11 cellular contexts compared by ENCODE assay signal in the genomic region with DNA sequence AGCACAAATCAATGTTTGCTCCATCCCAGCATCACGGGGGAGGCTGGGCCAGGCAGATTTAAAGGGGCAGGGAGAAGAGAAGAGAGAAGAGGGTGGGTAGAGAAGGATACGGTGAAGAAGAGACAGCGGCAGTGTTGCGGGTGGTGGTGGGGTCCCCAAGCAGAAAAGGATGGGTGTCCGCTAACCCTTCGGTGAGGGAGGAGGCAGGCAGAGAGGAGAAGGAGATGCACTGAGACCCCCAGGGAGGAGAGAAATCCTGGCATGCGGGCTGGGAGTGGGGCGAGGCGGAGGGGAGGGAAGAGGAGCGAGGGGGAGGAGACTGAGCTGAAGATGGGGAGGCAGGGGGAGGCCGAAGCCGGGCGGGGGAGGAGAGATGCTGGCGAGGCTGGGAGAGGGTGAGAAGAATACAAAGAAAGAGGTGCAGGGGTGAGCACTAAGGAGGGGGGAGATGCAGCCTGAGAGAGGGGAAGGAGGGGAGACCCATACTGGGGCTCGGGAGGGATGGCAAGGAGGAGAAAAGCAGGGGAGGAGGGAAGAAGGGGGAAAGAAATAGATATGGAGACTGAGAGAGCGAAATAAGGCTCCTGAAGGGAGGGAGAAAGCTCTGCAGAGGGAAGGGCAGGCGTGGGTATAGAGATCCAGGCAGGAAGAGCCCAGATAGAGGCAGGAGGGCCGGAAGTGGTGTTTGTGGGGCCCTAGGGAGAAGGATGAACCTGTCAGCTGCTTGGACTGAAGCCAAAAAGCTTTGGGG. TPM values are rescaled to one million over a fixed set of nuclear protein-coding genes. Genes with fewer than 3 reads are reported as not detected.
DNase-seq lines count a peak whose midpoint lies in the region; ATAC-seq, FAIRE-seq and TF ChIP-seq lines count a peak whose summit lies in the region.
"Had no signal": no experiment of that assay in that cellular context is flagged by ENCODE, and none has a peak within 500 bp of the region (broad histone marks: within the 10 kb centered on the region; RNA-seq: fewer than 3 reads in every experiment).

Gene JPH4, minus strand, starts transcription at position 231 of the 751 bp plus-strand sequence. CDS start 1,337 bp downstream, outside the sequence.

- H3K4me1 ChIP-seq in iPS-18a (ENCODE audit: control insufficient read depth, low read depth, low read length) (peaks cover 10% of the 10 kb centered on the region), stomach (peaks cover 23 to 30% (median 26%) of the 10 kb centered on the region in 4 donors), HAP-1 (no peaks in the 10 kb centered on the region)

- no peaks in the 10 kb centered on the region for H3K36me3 Mint-ChIP-seq in activated CD8-positive, alpha-beta T cell treated with anti-CD3 and anti-CD28 coated beads, Interleukin-2, amount 10 ng/mL, durations not matched to agents 7 days and 5 days (ENCODE audit: low read depth)
- no peaks in the 10 kb centered on the region for H3K36me3 Mint-ChIP-seq in activated CD8-positive, alpha-beta T cell treated with anti-CD3 and anti-CD28 coated beads for 36 hours (ENCODE audit: low read depth)

- no peak within 1 kb of the TSS for H3K4me3 Mint-ChIP-seq in activated CD8-positive, alpha-beta T cell treated with anti-CD3 and anti-CD28 coated beads, Interleukin-2, amount 10 ng/mL, durations not matched to agents 7 days and 5 days
- no peak within 1 kb of the TSS for H3K4me3 Mint-ChIP-seq in activated CD8-positive, alpha-beta T cell treated with anti-CD3 and anti-CD28 coated beads for 36 hours

- WGBS in stomach, 5 donors = 23 to 30% (median 27%) methylated on average over 18 of the region's 18 CpGs

- in situ Hi-C loops in HAP-1 (cut with MboI; ENCODE audit: low sequenced_read_pairs) = no loop called here

- H3K27ac ChIP-seq in iPS-18a (ENCODE audit: low read length) (no peak within 1 kb of the TSS), stomach (no peak within 1 kb of the TSS)

- no peaks in the 10 kb centered on the region for H3K9me3 Mint-ChIP-seq in activated CD8-positive, alpha-beta T cell treated with anti-CD3 and anti-CD28 coated beads, Interleukin-2, amount 10 ng/mL, durations not matched to agents 7 days and 5 days (ENCODE audit: insufficient read depth)
- no peaks in the 10 kb centered on the region for H3K9me3 Mint-ChIP-seq in activated CD8-positive, alpha-beta T cell treated with anti-CD3 and anti-CD28 coated beads for 36 hours
- H3K9me3 Mint-ChIP-seq: IgD-negative memory B cell had no signal

- CTCF ChIA-PET in activated CD8-positive, alpha-beta T cell treated with anti-CD3 and anti-CD28 coated beads, Interleukin-2, amount 10 ng/mL, durations not matched to agents 7 days and 5 days (lab: Charles Lee) = interaction anchor here (0.8 kb wide), 1 partner anchor 53 kb away, joined by 3 read pairs; no protein-coding TSS in a partner anchor
- CTCF ChIA-PET in activated CD8-positive, alpha-beta T cell treated with anti-CD3 and anti-CD28 coated beads for 36 hours (lab: Charles Lee) = interaction anchor here (1.0 kb wide), 1 partner anchor 10 kb away, joined by 3 read pairs; no protein-coding TSS in a partner anchor

- TF ChIP-seq CTCF in activated CD8-positive, alpha-beta T cell treated with anti-CD3 and anti-CD28 coated beads for 36 hours (IDR thresholded peaks at IDR 0.05) = no peak
- TF ChIP-seq CTCF in stomach (IDR thresholded peaks at IDR 0.05) = no peak

- peaks cover 11% of the 10 kb centered on the region for H3K4me1 Mint-ChIP-seq in activated CD8-positive, alpha-beta T cell treated with anti-CD3 and anti-CD28 coated beads, Interleukin-2, amount 10 ng/mL, durations not matched to agents 7 days and 5 days (ENCODE audit: low read depth)
- peaks cover 12% of the 10 kb centered on the region for H3K4me1 Mint-ChIP-seq in activated CD8-positive, alpha-beta T cell treated with anti-CD3 and anti-CD28 coated beads for 36 hours (ENCODE audit: low read depth)

- no peak for TF ChIP-seq EP300 in stomach (IDR thresholded peaks at IDR 0.05)

- intact Hi-C loops in activated CD8-positive, alpha-beta T cell treated with anti-CD3 and anti-CD28 coated beads for 36 hours (cut with micrococcal nuclease) = no loop called here
- intact Hi-C loops in stomach (cut with DNase I; ENCODE audit: low total_unique reads) = no loop called here

- H3K27me3 ChIP-seq in iPS-18a (ENCODE audit: control insufficient read depth, insufficient read depth, low read length) (peaks cover 11% of the 10 kb centered on the region), stomach (peaks cover 29 to 88% (median 39%) of the 10 kb centered on the region in 3 donors), HAP-1 (ENCODE audit: low read depth) (no peaks in the 10 kb centered on the region)

- H3K27ac Mint-ChIP-seq in activated CD8-positive, alpha-beta T cell treated with anti-CD3 and anti-CD28 coated beads, Interleukin-2, amount 10 ng/mL, durations not matched to agents 7 days and 5 days = no peak within 1 kb of the TSS
- H3K27ac Mint-ChIP-seq in activated CD8-positive, alpha-beta T cell treated with anti-CD3 and anti-CD28 coated beads for 36 hours = no peak within 1 kb of the TSS

- H3K4me3 ChIP-seq in iPS-18a (ENCODE audit: low read length) (peak within 1 kb of the TSS; percentile 54), stomach (peak within 1 kb of the TSS in 2 of 4 donors; percentile 22 to 42), HAP-1 (no peak within 1 kb of the TSS)

- H3K9me3 ChIP-seq in iPS-18a (ENCODE audit: control insufficient read depth, low read depth, low read length) (no peaks in the 10 kb centered on the region), stomach (no peaks in the 10 kb centered on the region), HAP-1 (no peaks in the 10 kb centered on the region)

- no peak for TF ChIP-seq POLR2A in stomach (IDR thresholded peaks at IDR 0.05)

- peaks cover 57% of the 10 kb centered on the region for H3K27me3 Mint-ChIP-seq in activated CD8-positive, alpha-beta T cell treated with anti-CD3 and anti-CD28 coated beads, Interleukin-2, amount 10 ng/mL, durations not matched to agents 7 days and 5 days (ENCODE audit: low read depth)
- peaks cover 43% of the 10 kb centered on the region for H3K27me3 Mint-ChIP-seq in activated CD8-positive, alpha-beta T cell treated with anti-CD3 and anti-CD28 coated beads for 36 hours

- H3K36me3 ChIP-seq in iPS-18a (ENCODE audit: control insufficient read depth, low read depth, low read length) (peaks cover 4% of the 10 kb centered on the region), stomach (no peaks in the 10 kb centered on the region), HAP-1 (replicated peaks) (no peaks in the 10 kb centered on the region)

- POLR2A ChIA-PET in activated CD8-positive, alpha-beta T cell treated with anti-CD3 and anti-CD28 coated beads, Interleukin-2, amount 10 ng/mL, durations not matched to agents 7 days and 5 days (lab: Charles Lee) = no interaction called here
- POLR2A ChIA-PET in activated CD8-positive, alpha-beta T cell treated with anti-CD3 and anti-CD28 coated beads for 36 hours (lab: Charles Lee) = no interaction called here

- H3K9ac ChIP-seq in iPS-18a (ENCODE audit: low read length) = no peak within 1 kb of the TSS

- FAIRE-seq in HTR-8/SVneo (lab: Jason Lieb, UNC) = no peak
- FAIRE-seq: TTC549 had no signal

- no peak for ATAC-seq in activated CD8-positive, alpha-beta T cell treated with anti-CD3 and anti-CD28 coated beads, Interleukin-2, amount 10 ng/mL, durations not matched to agents 7 days and 5 days
- ATAC-seq in activated CD8-positive, alpha-beta T cell treated with anti-CD3 and anti-CD28 coated beads for 36 hours = no peak

- DNase-seq in activated CD8-positive, alpha-beta T cell treated with anti-CD3 and anti-CD28 coated beads, Interleukin-2, amount 10 ng/mL, durations not matched to agents 7 days and 5 days = peak; percentile 16
- no peak for DNase-seq in activated CD8-positive, alpha-beta T cell treated with anti-CD3 and anti-CD28 coated beads for 36 hours
- DNase-seq in SK-N-DZ (ENCODE audit: low spot score) (peak; percentile 76), stomach (peak; percentile 9), NCI-H187 treated with DMSO at 0.1 percent for 48 hours (lab: John Stamatoyannopoulos, UW) (no peak), HAP-1 (ENCODE audit: low spot score in 2 of 2) (no peak), HTR-8/SVneo (ENCODE audit: insufficient read length, low spot score) (no peak)

RNA-seq across cellular contexts. Expression of gene JPH4, which starts in this region (rescaled TPM):
- total RNA-seq in activated CD8-positive, alpha-beta T cell treated with anti-CD3 and anti-CD28 coated beads, Interleukin-2, amount 10 ng/mL, durations not matched to agents 7 days and 5 days = not detected
- under 1 TPM; 0.25 to 0.51 TPM for total RNA-seq in activated CD8-positive, alpha-beta T cell treated with anti-CD3 and anti-CD28 coated beads for 36 hours
- 22.3 and 34.8 TPM in 2 replicates for polyA plus RNA-seq in SK-N-DZ (2014; cell fraction: cytosol; rRNA removed)
- 32.7 and 37.2 TPM in 2 replicates for polyA plus RNA-seq in SK-N-DZ (2014; cell fraction: nucleus; rRNA removed)
- total RNA-seq in stomach = 1 to 10 TPM in 1 of 5 donors, under 1 TPM in 2, not detected in 2; 0.43 to 1.1 (median 0.58) TPM
- polyA plus RNA-seq in stomach = under 1 TPM; 0.15 to 0.50 (median 0.30) TPM
- polyA plus RNA-seq: BJ had no signal

Comparison
In these comparisons a context has a peak if more than half of its experiments do, and no peak if none do; other contexts are left out.
1. Peak in DNase-seq in activated CD8-positive, alpha-beta T cell treated with anti-CD3 and anti-CD28 coated beads, Interleukin-2, amount 10 ng/mL, durations not matched to agents 7 days and 5 days; RNA of the gene not detected or under 1 TPM.
2. DNase-seq: peak in SK-N-DZ (single experiment) and stomach (single experiment); none in activated CD8-positive, alpha-beta T cell treated with anti-CD3 and anti-CD28 coated beads for 36 hours (single experiment), NCI-H187 treated with DMSO at 0.1 percent for 48 hours (single experiment), HAP-1 (0 of 2) and HTR-8/SVneo (single experiment).